In the genomic region with DNA sequence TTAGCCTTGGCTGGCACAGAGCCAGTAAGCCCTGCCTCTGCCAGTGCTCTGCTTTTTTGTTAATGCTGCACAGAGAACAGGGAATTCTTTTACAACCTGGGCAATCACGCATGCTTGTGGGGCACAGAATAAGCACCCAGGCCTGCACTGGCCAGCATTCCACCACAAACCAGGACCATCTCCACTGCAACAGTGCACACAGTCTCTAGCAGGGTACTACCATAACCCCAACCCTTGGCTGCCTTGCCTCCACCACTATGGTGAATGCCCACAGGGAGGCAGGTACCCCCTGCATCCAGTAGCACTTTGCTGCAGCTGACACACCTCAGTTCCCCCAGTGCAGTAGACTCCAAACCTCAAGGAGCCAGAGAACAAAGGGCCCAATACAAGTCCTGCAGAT, we compare ENCODE assay signal across 11 cellular contexts. TPM values are rescaled to one million over a fixed set of nuclear protein-coding genes. Genes with fewer than 3 reads are reported as not detected.
"Had no signal": no experiment of that assay in that cellular context is flagged by ENCODE, and none has a peak within 500 bp of the region (broad histone marks: within the 10 kb centered on the region; RNA-seq: fewer than 3 reads in every experiment).

No MANE protein-coding gene starts in this region.

- H3K4me3 ChIP-seq: GM23248, HAP-1 had no signal

- H2AFZ ChIP-seq: GM23248 had no signal

- H3K4me1 ChIP-seq: HAP-1 had no signal

- H3K36me3 ChIP-seq: HAP-1 had no signal

- H3K9me3 ChIP-seq: HAP-1 had no signal

- H3K27ac ChIP-seq: GM23248, KMS-11 had no signal

- FAIRE-seq: HTR-8/SVneo had no signal

- H3K4me2 ChIP-seq: KMS-11 had no signal

- DNase-seq: GM23248, GOT3, H7, HFFc6, IMR-90, KBM-7 had no signal

- H3K9ac ChIP-seq: GM23248, KMS-11 had no signal

- ATAC-seq: HCT116 had no signal

RNA-seq across cellular contexts. Expression of gene FAAH2, which starts 19.2 kb away (rescaled TPM):
- total RNA-seq: H4, HFFc6, IMR-90 had no signal
- polyA plus RNA-seq: IMR-90 had no signal
